In the genomic region with DNA sequence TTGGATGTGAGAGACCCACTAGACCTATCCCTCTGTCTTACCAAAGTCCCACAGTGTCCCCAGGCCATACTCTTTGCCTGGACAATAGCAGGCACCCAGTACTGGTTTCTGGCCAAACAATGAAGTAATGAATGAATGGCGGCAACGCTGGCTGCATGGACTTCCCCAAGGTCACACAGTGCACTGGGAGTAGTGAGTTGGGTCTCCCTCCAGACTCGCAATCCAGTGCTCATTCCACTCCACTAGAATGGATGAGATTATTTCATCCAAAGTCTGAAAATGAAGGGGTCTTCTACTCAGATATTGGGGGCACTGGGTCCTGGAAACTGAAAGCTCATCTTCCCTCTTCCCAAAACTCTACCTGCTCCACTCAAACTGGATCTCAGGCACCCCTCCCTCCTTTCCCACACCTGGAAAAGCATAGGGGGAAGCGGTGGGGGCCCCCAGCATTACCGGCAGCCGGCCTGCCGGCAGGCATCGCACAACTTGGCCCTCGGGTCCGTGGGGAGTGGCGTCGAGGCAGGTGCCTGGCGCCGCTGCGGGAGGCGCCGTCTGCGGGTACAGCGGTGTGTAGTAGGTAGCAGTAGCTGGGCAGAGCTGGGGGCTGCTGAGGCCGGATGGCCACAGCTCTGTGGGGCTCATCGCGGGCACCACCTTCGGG, we compare ENCODE assay signal across 8 cellular contexts. TPM values are rescaled to one million over a fixed set of nuclear protein-coding genes. Genes with fewer than 3 reads are reported as not detected.
DNase-seq lines count a peak whose midpoint lies in the region; ATAC-seq, FAIRE-seq and TF ChIP-seq lines count a peak whose summit lies in the region.

No MANE protein-coding gene starts in this region.

- peak overlapping the region; percentile 96 for H3K4me2 ChIP-seq in OCI-LY3 (ENCODE audit: low read length)

- no peaks in the 10 kb centered on the region for H3K36me3 ChIP-seq in OCI-LY3 (replicated peaks; ENCODE audit: low read depth, low read length)
- H3K36me3 ChIP-seq in effector memory CD4-positive, alpha-beta T cell (ENCODE audit: control insufficient read depth, insufficient read depth, low read length): no peaks in the 10 kb centered on the region
- no peaks in the 10 kb centered on the region for H3K36me3 ChIP-seq in pancreas

- H3K27ac ChIP-seq in OCI-LY3 (ENCODE audit: low read length) (no peak overlapping the region; the same call in 1 of the 2 replicates), pancreas (no peak overlapping the region)
- H3K27ac ChIP-seq in effector memory CD4-positive, alpha-beta T cell (ENCODE audit: insufficient read depth, low read length, poor library complexity, severe bottlenecking): peak overlapping the region; percentile 51

- intact Hi-C loops in pancreas (cut with DNase I): no loop called here

- peak overlapping the region; percentile 95 for H3K9ac ChIP-seq in OCI-LY3 (ENCODE audit: low read length)

- H3K9me3 ChIP-seq in OCI-LY3 (ENCODE audit: insufficient read depth, low read length) (no peaks in the 10 kb centered on the region), pancreas (no peaks in the 10 kb centered on the region)
- H3K9me3 ChIP-seq in effector memory CD4-positive, alpha-beta T cell (ENCODE audit: control insufficient read depth, low read length): no peaks in the 10 kb centered on the region

- H3K4me1 ChIP-seq in OCI-LY3 (ENCODE audit: low read length): peaks cover 70% of the 10 kb centered on the region
- H3K4me1 ChIP-seq in effector memory CD4-positive, alpha-beta T cell (ENCODE audit: control insufficient read depth, insufficient read depth, low read length, poor library complexity, severe bottlenecking): peaks cover 85% of the 10 kb centered on the region
- H3K4me1 ChIP-seq in pancreas: peaks cover 7 to 18% (median 7%) of the 10 kb centered on the region in 3 donors

- DNase-seq in NCI-H82 (lab: John Stamatoyannopoulos, UW): peak; percentile 59
- no peak for DNase-seq in NCI-H82 treated with DMSO at 0.1 percent for 48 hours (lab: John Stamatoyannopoulos, UW; ENCODE audit: unreplicated experiment)
- DNase-seq in effector memory CD4-positive, alpha-beta T cell: no peak
- no peak for DNase-seq in pancreas
- no peak for DNase-seq in HCEC 1CT

- H4K20me1 ChIP-seq in OCI-LY3 (ENCODE audit: insufficient read depth, low read length): peaks cover 18% of the 10 kb centered on the region

- H2AFZ ChIP-seq in OCI-LY3 (ENCODE audit: low read depth, low read length): no peak overlapping the region

- WGBS in pancreas, 2 donors: 3 to 4% methylated on average over 17 to 23 of the region's 23 CpGs

- H3K27me3 ChIP-seq in OCI-LY3 (ENCODE audit: low read depth, low read length) (no peaks in the 10 kb centered on the region), pancreas (no peaks in the 10 kb centered on the region)
- H3K27me3 ChIP-seq in effector memory CD4-positive, alpha-beta T cell (replicated peaks; ENCODE audit: control insufficient read depth, insufficient read depth, low read length, poor library complexity, severe bottlenecking): no peaks in the 10 kb centered on the region

- ATAC-seq in pancreas (peak in 2 of 4 donors; percentile 10 to 16), GM21515 (IDR thresholded peaks at IDR 0.05; ENCODE audit: unreplicated experiment) (no peak), HG02852 (IDR thresholded peaks at IDR 0.05; ENCODE audit: unreplicated experiment) (no peak)

- no peak for FAIRE-seq in pancreas (lab: Jason Lieb, UNC)

- peak overlapping the region; percentile 91 for H3K4me3 ChIP-seq in OCI-LY3 (ENCODE audit: low read length)
- H3K4me3 ChIP-seq in effector memory CD4-positive, alpha-beta T cell (ENCODE audit: insufficient read depth, low read depth, low read length, poor library complexity, severe bottlenecking): peak overlapping the region; percentile 70
- peak overlapping the region; percentile 30 to 71 (median 43) for H3K4me3 ChIP-seq in pancreas

- H3K79me2 ChIP-seq in OCI-LY3 (ENCODE audit: low read length): peaks cover 29% of the 10 kb centered on the region

- no peak for TF ChIP-seq CTCF in OCI-LY3 (IDR thresholded peaks at IDR 0.05; ENCODE audit: low read depth, low read length)
- TF ChIP-seq CTCF in pancreas (IDR thresholded peaks at IDR 0.05): no peak

RNA-seq across cellular contexts. Expression of a gene that starts 0.8 kb away (rescaled TPM):
- under 1 TPM in 4 of 6 donors, not detected in 2; 0.14 to 0.40 (median 0.20) TPM for total RNA-seq in pancreas
- polyA plus RNA-seq in pancreas: under 1 TPM; 0.04 to 0.05 TPM

RNA-seq across cellular contexts. Expression of a gene that starts 29.1 kb away (rescaled TPM):
- 10 to 100 TPM; 16.6 to 54.0 (median 31.2) TPM for total RNA-seq in pancreas
- polyA plus RNA-seq in pancreas: 10 to 100 TPM; 40.1 to 51.9 TPM

RNA-seq across cellular contexts. Expression of a gene that starts 46.2 kb away (rescaled TPM):
- 10 to 100 TPM; 17.9 to 37.4 (median 24.1) TPM for total RNA-seq in pancreas
- 10 to 100 TPM; 24.7 to 32.4 TPM for polyA plus RNA-seq in pancreas
